Comparison of ENCODE assay signal across 8 cellular contexts in genomic region chr11:5809122-5809519, GRCh38. TPM values are rescaled to one million over a fixed set of nuclear protein-coding genes. Genes with fewer than 3 reads are reported as not detected.
DNase-seq lines count a peak whose midpoint lies in the region; ATAC-seq and TF ChIP-seq lines count a peak whose summit lies in the region.

No MANE protein-coding gene starts in this region.

- peaks cover 0 to 3% of the 10 kb centered on the region in 2 donors for H3K27me3 ChIP-seq in body of pancreas
- no peaks in the 10 kb centered on the region for H3K27me3 ChIP-seq in mucosa of rectum (ENCODE audit: control insufficient read depth in 2 of 2, insufficient read depth in 2 of 2, low read length in 2 of 2)

- TF ChIP-seq POLR2A in body of pancreas (IDR thresholded peaks at IDR 0.05), result no peak

- 7 to 17% methylated on average over 5 of the region's 5 CpGs for WGBS in body of pancreas, 2 donors

- no peak overlapping the region for H3K9ac ChIP-seq in mucosa of rectum (ENCODE audit: low read depth in 1 of 2, low read length in 2 of 2)

- H3K4me3 ChIP-seq in body of pancreas (peak overlapping the region in 1 of 2 donors; percentile 11), mucosa of rectum (ENCODE audit: low read length in 2 of 2) (peak overlapping the region; percentile 50 to 75)

- H3K9me3 ChIP-seq in body of pancreas (no peaks in the 10 kb centered on the region), mucosa of rectum (ENCODE audit: control insufficient read depth in 2 of 2, low read length in 2 of 2) (no peaks in the 10 kb centered on the region)

- no peaks in the 10 kb centered on the region for H3K36me3 ChIP-seq in body of pancreas (replicated peaks in 1 of 2; ENCODE audit: insufficient read depth in 1 of 2, low read depth in 2 of 2)
- no peaks in the 10 kb centered on the region for H3K36me3 ChIP-seq in mucosa of rectum (ENCODE audit: control insufficient read depth in 2 of 2, insufficient read depth in 2 of 2, low read length in 2 of 2)

- H3K27ac ChIP-seq in body of pancreas, result no peak overlapping the region
- H3K27ac ChIP-seq in mucosa of rectum (ENCODE audit: low read depth in 2 of 2, low read length in 2 of 2), result no peak overlapping the region

- peak; percentile 32 for ATAC-seq in HG03342 (IDR thresholded peaks at IDR 0.05; ENCODE audit: unreplicated experiment)
- peak; percentile 45 for ATAC-seq in body of pancreas
- no peak for ATAC-seq in GM18517 (IDR thresholded peaks at IDR 0.05; ENCODE audit: unreplicated experiment)

- no peak for TF ChIP-seq CTCF in body of pancreas (IDR thresholded peaks at IDR 0.05)

- DNase-seq in activated CD4-positive, alpha-beta T cell treated with anti-CD3 and anti-CD28 coated beads, Interleukin-2, amount 50 U/mL, for 48 hours, result peak; percentile 3 to 7
- DNase-seq in activated CD4-positive, alpha-beta T cell treated with anti-CD3 and anti-CD28 coated beads, Interleukin-2, amount 50 U/mL, for 4 hours, result no peak
- DNase-seq in body of pancreas (no peak), cerebellum (ENCODE audit: low spot score) (no peak), DMS114 treated with DMSO at 0.1 percent for 48 hours (lab: John Stamatoyannopoulos, UW; ENCODE audit: unreplicated experiment) (no peak)

- intact Hi-C loops in body of pancreas (cut with DNase I), result loop anchor here (10.0 kb wide), 2 partner anchors 324 to 684 kb away; partner anchors contain the start of gene OR52D1

- H3K4me1 ChIP-seq in body of pancreas, result peaks cover 11% of the 10 kb centered on the region
- H3K4me1 ChIP-seq in mucosa of rectum (ENCODE audit: control insufficient read depth in 2 of 2, insufficient read depth in 2 of 2, low read length in 2 of 2), result no peaks in the 10 kb centered on the region

RNA-seq across cellular contexts. Expression of gene OR52N2, which starts 0.4 kb away (rescaled TPM):
- total RNA-seq in body of pancreas (not detected), cerebellum (not detected)

RNA-seq across cellular contexts. Expression of gene OR52N1, which starts 18.1 kb away (rescaled TPM):
- total RNA-seq in body of pancreas (not detected), cerebellum (not detected)

RNA-seq across cellular contexts. Expression of gene OR52N5, which starts 26.0 kb away (rescaled TPM):
- total RNA-seq in body of pancreas (not detected), cerebellum (0.09 TPM)

RNA-seq across cellular contexts. Expression of gene OR52E6, which starts 32.6 kb away (rescaled TPM):
- total RNA-seq in body of pancreas, result not detected
- not detected for total RNA-seq in cerebellum

RNA-seq across cellular contexts. Expression of gene OR52E8, which starts 48.4 kb away (rescaled TPM):
- total RNA-seq in body of pancreas, result not detected
- total RNA-seq in cerebellum, result not detected

Comparison
In these comparisons a context has a peak if more than half of its experiments do, and no peak if none do; other contexts are left out.
1. DNase-seq: peak in activated CD4-positive, alpha-beta T cell treated with anti-CD3 and anti-CD28 coated beads, Interleukin-2, amount 50 U/mL, for 48 hours (2 of 2); none in activated CD4-positive, alpha-beta T cell treated with anti-CD3 and anti-CD28 coated beads, Interleukin-2, amount 50 U/mL, for 4 hours (0 of 2), body of pancreas (0 of 4), cerebellum (single experiment) and DMS114 treated with DMSO at 0.1 percent for 48 hours (single experiment).